ENCODE assay signal across 22 cellular contexts in genomic region chr14:36281309-36281708, GRCh38. TPM values are rescaled to one million over a fixed set of nuclear protein-coding genes. Genes with fewer than 3 reads are reported as not detected.
DNase-seq lines count a peak whose midpoint lies in the region; ATAC-seq and TF ChIP-seq lines count a peak whose summit lies in the region.
"Had no signal": no experiment of that assay in that cellular context is flagged by ENCODE, and none has a peak within 500 bp of the region (broad histone marks: within the 10 kb centered on the region; RNA-seq: fewer than 3 reads in every experiment).

No MANE protein-coding gene starts in this region.

- no peak overlapping the region for H3K4me3 ChIP-seq in GM23338
- H3K4me3 ChIP-seq in mesendoderm (ENCODE audit: low read length): no peak overlapping the region
- H3K4me3 ChIP-seq: cardiac muscle cell, esophagus squamous epithelium, pancreas, sigmoid colon, SJSA1, stomach had no signal

- H4K8ac ChIP-seq in mesendoderm (ENCODE audit: low read depth, low read length): no peak overlapping the region

- H3K9ac ChIP-seq in mesendoderm (ENCODE audit: low read length): no peak overlapping the region

- H3K4ac ChIP-seq in mesendoderm (ENCODE audit: low read depth, low read length): no peak overlapping the region

- H3K79me2 ChIP-seq in GM23338 (replicated peaks; ENCODE audit: insufficient read depth): no peaks in the 10 kb centered on the region
- no peaks in the 10 kb centered on the region for H3K79me2 ChIP-seq in mesendoderm (ENCODE audit: control insufficient read depth, insufficient read depth, low read length)

- DNase-seq in GM23338 (ENCODE audit: low spot score) (peak; percentile 83), NCI-H69 (lab: John Stamatoyannopoulos, UW) (peak; percentile 37), amniotic epithelial cell (ENCODE audit: low read depth) (peak; percentile 23), mesendoderm (peak; percentile 76)
- no peak for DNase-seq in stimulated activated CD4-positive, alpha-beta T cell treated with anti-CD3 and anti-CD28 coated beads, Interleukin-2, amount 100 ng/mL, for 24 hours
- DNase-seq: activated CD4-positive, CD25-positive, alpha-beta regulatory T cell treated with anti-CD3 and anti-CD28 coated beads, Interleukin-2, amount 50 U/mL, for 72 hours; activated effector memory CD4-positive, alpha-beta T cell treated with Interleukin-2 at 50 U/mL for 16 hours; effector CD4-positive, alpha-beta T cell; esophagus squamous epithelium; head of caudate nucleus; mammary epithelial cell; naive thymus-derived CD4-positive, alpha-beta T cell; NCI-H1694; NCI-H345; pancreas; sigmoid colon; stomach; T1000 had no signal

- H2AK5ac ChIP-seq in mesendoderm (ENCODE audit: low read length): no peak overlapping the region

- H3K4me2 ChIP-seq in GM23338 (no peak overlapping the region), mesendoderm (ENCODE audit: low read length) (no peak overlapping the region)

- H3K36me3 ChIP-seq in GM23338 (ENCODE audit: insufficient read depth): no peaks in the 10 kb centered on the region
- no peaks in the 10 kb centered on the region for H3K36me3 ChIP-seq in mesendoderm (ENCODE audit: control insufficient read depth, insufficient read depth, low read length)
- H3K36me3 ChIP-seq: cardiac muscle cell, esophagus squamous epithelium, pancreas, sigmoid colon, SJSA1, stomach had no signal

- H3K27me3 ChIP-seq in GM23338 (ENCODE audit: insufficient read depth): no peaks in the 10 kb centered on the region
- H3K27me3 ChIP-seq in mesendoderm (ENCODE audit: insufficient read depth, low read length, poor library complexity): no peaks in the 10 kb centered on the region
- H3K27me3 ChIP-seq: cardiac muscle cell, stomach had no signal

- no peaks in the 10 kb centered on the region for H3K27me3 Mint-ChIP-seq in GM23338 (ENCODE audit: insufficient read depth, low read depth, poor library complexity)

- H3K9me2 ChIP-seq in GM23338 (ENCODE audit: insufficient read depth): no peaks in the 10 kb centered on the region

- H3K4me1 Mint-ChIP-seq in GM23338: peaks cover 46% of the 10 kb centered on the region

- no peak overlapping the region for H3K56ac ChIP-seq in mesendoderm (ENCODE audit: low read length)

- H3K36me3 Mint-ChIP-seq in GM23338 (ENCODE audit: low read depth): no peaks in the 10 kb centered on the region
- H3K36me3 Mint-ChIP-seq: naive thymus-derived CD4-positive, alpha-beta T cell had no signal

- H3K4me1 ChIP-seq in GM23338 (ENCODE audit: insufficient read depth): peaks cover 38% of the 10 kb centered on the region
- H3K4me1 ChIP-seq in mesendoderm (ENCODE audit: control insufficient read depth, low read depth, low read length): no peaks in the 10 kb centered on the region
- H3K4me1 ChIP-seq: pancreas, sigmoid colon, SJSA1, stomach had no signal

- no peaks in the 10 kb centered on the region for H3F3A ChIP-seq in GM23338 (replicated peaks; ENCODE audit: low read depth)

- H4K20me1 ChIP-seq in GM23338 (replicated peaks; ENCODE audit: insufficient read depth): no peaks in the 10 kb centered on the region

- H3K79me1 ChIP-seq in mesendoderm (ENCODE audit: low read length): no peaks in the 10 kb centered on the region

- H3K9me3 Mint-ChIP-seq in GM23338: no peaks in the 10 kb centered on the region
- H3K9me3 Mint-ChIP-seq: naive thymus-derived CD4-positive, alpha-beta T cell had no signal

- TF ChIP-seq CTCF in GM23338 (conservative IDR thresholded peaks at IDR 0.05; ENCODE audit: low read depth in 2 of 2): no peak

- no peak overlapping the region for H2AFZ ChIP-seq in GM23338

- H4K5ac ChIP-seq in mesendoderm (ENCODE audit: low read length): no peak overlapping the region

- H3K18ac ChIP-seq in mesendoderm (ENCODE audit: low read length): no peak overlapping the region

- H3K27ac Mint-ChIP-seq in GM23338: peak overlapping the region; percentile 47; the same call in 1 of the 2 replicates
- H3K27ac Mint-ChIP-seq: naive thymus-derived CD4-positive, alpha-beta T cell had no signal

- H3K27ac ChIP-seq in GM23338 (ENCODE audit: low read depth) (no peak overlapping the region), mesendoderm (ENCODE audit: low read depth, low read length) (no peak overlapping the region)
- H3K27ac ChIP-seq: cardiac muscle cell, esophagus squamous epithelium, pancreas, sigmoid colon, SJSA1, stomach had no signal

- H2BK5ac ChIP-seq in mesendoderm (ENCODE audit: low read length): no peak overlapping the region

- H3K23ac ChIP-seq in mesendoderm (ENCODE audit: low read length): no peak overlapping the region

- H2BK120ac ChIP-seq in mesendoderm (ENCODE audit: low read depth, low read length): no peak overlapping the region

- no peak overlapping the region for H3K4me3 Mint-ChIP-seq in GM23338
- H3K4me3 Mint-ChIP-seq: naive thymus-derived CD4-positive, alpha-beta T cell had no signal

- ATAC-seq in GM23338 (peak; percentile 98), GM21723 (IDR thresholded peaks at IDR 0.05; ENCODE audit: unreplicated experiment) (no peak), HG03280 (IDR thresholded peaks at IDR 0.05; ENCODE audit: unreplicated experiment) (no peak)
- ATAC-seq: naive thymus-derived CD4-positive, alpha-beta T cell; pancreas had no signal

- H2BK15ac ChIP-seq in mesendoderm (replicated peaks; ENCODE audit: low read depth): no peak overlapping the region

- WGBS in mesendoderm (ENCODE audit: extremely low coverage, insufficient coverage, low lambda C conversion rate): no CpG with 5 or more reads among the region's 2 CpGs

TF ChIP-seq in GM23338, 12 proteins besides CTCF, POLR2A, EP300 and RAD21 (continues in another document):
- TF ChIP-seq ZNF462 (CRISPR knock-in tag; IDR thresholded peaks at IDR 0.05) (no peak), EZH2phosphoT487 (IDR thresholded peaks at IDR 0.05; ENCODE audit: unreplicated experiment) (no peak), ZNF114 (CRISPR knock-in tag; IDR thresholded peaks at IDR 0.05) (no peak), CREB1 (CRISPR knock-in tag; IDR thresholded peaks at IDR 0.05; ENCODE audit: low read depth) (0 out of 2 replicates have a peak, but pooled peaks have one; percentile 30)

RNA-seq across cellular contexts. Expression of gene MBIP, which starts 39.1 kb away (rescaled TPM):
- total RNA-seq in GM23338 (2014; rRNA removed; shearing (Covaris generic)): 24.4 TPM in 2 replicates
- polyA plus RNA-seq in GM23338 (2016; fragmentation: Nextera tagmentation; extraction: Ambion mirVana): 44.4 and 49.7 TPM in 2 replicates
- 27.2 TPM for polyA plus RNA-seq in mesendoderm (2013, experiment 1 of 2)
- polyA plus RNA-seq in mesendoderm (2013, experiment 2 of 2): 28.7 TPM

Comparison
In these comparisons a context has a peak if more than half of its experiments do, and no peak if none do; other contexts are left out.
1. DNase-seq: peak in GM23338 (single experiment), NCI-H69 (single experiment), amniotic epithelial cell (single experiment) and mesendoderm (single experiment); none in stimulated activated CD4-positive, alpha-beta T cell treated with anti-CD3 and anti-CD28 coated beads, Interleukin-2, amount 100 ng/mL, for 24 hours (0 of 2).